In the genomic region with DNA sequence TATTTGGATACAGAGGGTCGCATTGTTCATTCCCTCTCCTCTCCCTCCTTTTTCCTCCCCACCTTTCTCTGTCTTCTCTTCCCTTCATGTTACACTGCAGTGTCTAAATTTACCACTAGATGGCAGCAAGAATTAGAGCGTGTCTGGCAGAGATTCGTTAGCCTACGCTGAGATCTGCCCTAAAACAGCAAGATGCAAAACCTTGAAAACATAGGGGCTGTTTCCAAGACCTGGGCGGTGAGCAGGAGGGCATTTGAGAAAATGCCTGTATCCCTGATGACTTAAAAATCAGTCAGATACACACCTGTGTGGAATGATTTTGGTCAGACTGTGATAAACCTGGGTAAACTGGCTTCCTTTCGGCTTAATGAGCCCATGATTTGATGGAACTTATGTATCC, we compare ENCODE assay signal across 8 cellular contexts.
DNase-seq lines count a peak whose midpoint lies in the region; ATAC-seq, FAIRE-seq and TF ChIP-seq lines count a peak whose summit lies in the region.

No MANE protein-coding gene starts in this region.

- no peak for DNase-seq in activated CD4-positive, CD25-positive, alpha-beta regulatory T cell treated with anti-CD3 and anti-CD28 coated beads, Interleukin-2, amount 50 U/mL, for 72 hours
- DNase-seq in HEK293T (ENCODE audit: extremely low spot score) (peak; percentile 58), NCI-H1105 (lab: John Stamatoyannopoulos, UW) (peak; percentile 72), T follicular helper cell (ENCODE audit: low read depth) (peak; percentile 17), T47D (ENCODE audit: low read depth in 1 of 2, low spot score in 1 of 2) (peak; percentile 15 to 80), kidney (no peak)
- DNase-seq in stimulated activated CD4-positive, alpha-beta T cell treated with anti-CD3 and anti-CD28 coated beads, Interleukin-4, amount 100 ng/mL, for 24 hours, result peak; percentile 53

- no peak overlapping the region for H3K27ac ChIP-seq in kidney (ENCODE audit: low read depth in 2 of 2, low read length in 2 of 2)

- H3K9me3 ChIP-seq in kidney (ENCODE audit: control insufficient read depth in 1 of 2, low read length in 2 of 2), result no peaks in the 10 kb centered on the region

- no peak overlapping the region for H3K4me3 ChIP-seq in kidney (ENCODE audit: low read length in 2 of 2)

- no peak overlapping the region for H3K9ac ChIP-seq in kidney (ENCODE audit: low read length in 2 of 2)

- in situ Hi-C loops in T47D (cut with HindIII; ENCODE audit: low pct_unique_long_range_greater_than_20kb, low sequenced_read_pairs), result no loop called here

- H3K36me3 ChIP-seq in kidney (ENCODE audit: control insufficient read depth in 1 of 2, insufficient read depth in 2 of 2, low read length in 2 of 2), result peaks cover 0 to 13% of the 10 kb centered on the region in 2 donors

- H3K4me1 ChIP-seq in kidney (ENCODE audit: control insufficient read depth in 1 of 2, insufficient read depth in 1 of 2, low read depth in 1 of 2, low read length in 2 of 2), result no peaks in the 10 kb centered on the region

- peak; percentile 62 for FAIRE-seq in kidney (lab: Jason Lieb, UNC)

- peak; percentile 41 to 67 for ATAC-seq in activated CD4-positive, CD25-positive, alpha-beta regulatory T cell treated with anti-CD3 and anti-CD28 coated beads, Interleukin-2, amount 50 U/mL, for 24 hours

- POLR2A ChIA-PET in HEK293T (lab: Yijun Ruan, JAX), result interaction anchor here (1.3 kb wide), 1 partner anchor 430 kb away, joined by 3 read pairs; no protein-coding TSS in a partner anchor

- TF ChIP-seq CTCF in kidney (IDR thresholded peaks at IDR 0.05; ENCODE audit: borderline replicate concordance, extremely low read depth, insufficient read depth), result peak; percentile 80

- CTCF ChIA-PET in HEK293T (lab: Yijun Ruan, JAX), result interaction anchor here (0.6 to 1.3 kb wide), 4 partner anchors 140 to 1057 kb away, joined by 3 to 6 read pairs (median 4); no protein-coding TSS in a partner anchor

- intact Hi-C loops in kidney (cut with DNase I), result no loop called here

TF ChIP-seq in HEK293T, 16 proteins besides CTCF, POLR2A, EP300 and RAD21:
- TF ChIP-seq FOXM1 (IDR thresholded peaks at IDR 0.05; ENCODE audit: borderline replicate concordance), result no peak
- no peak for TF ChIP-seq ARNT (IDR thresholded peaks at IDR 0.05)
- no peak for TF ChIP-seq ZNF384 (IDR thresholded peaks at IDR 0.05)
- TF ChIP-seq FOXA1 (IDR thresholded peaks at IDR 0.05), result no peak
- TF ChIP-seq SUZ12 (IDR thresholded peaks at IDR 0.05), result no peak
- no peak for TF ChIP-seq FOXK2 (IDR thresholded peaks at IDR 0.05)
- no peak for TF ChIP-seq BHLHE40 (IDR thresholded peaks at IDR 0.05; ENCODE audit: borderline replicate concordance)
- no peak for TF ChIP-seq CTBP1 (IDR thresholded peaks at IDR 0.05; ENCODE audit: borderline replicate concordance)
- no peak for TF ChIP-seq LEF1 (IDR thresholded peaks at IDR 0.05; ENCODE audit: borderline replicate concordance)
- TF ChIP-seq ELF4 (IDR thresholded peaks at IDR 0.05), result no peak
- no peak for TF ChIP-seq L3MBTL2 (conservative IDR thresholded peaks at IDR 0.05)
- no peak for TF ChIP-seq TARDBP (IDR thresholded peaks at IDR 0.05)
- TF ChIP-seq, protein P1, sequence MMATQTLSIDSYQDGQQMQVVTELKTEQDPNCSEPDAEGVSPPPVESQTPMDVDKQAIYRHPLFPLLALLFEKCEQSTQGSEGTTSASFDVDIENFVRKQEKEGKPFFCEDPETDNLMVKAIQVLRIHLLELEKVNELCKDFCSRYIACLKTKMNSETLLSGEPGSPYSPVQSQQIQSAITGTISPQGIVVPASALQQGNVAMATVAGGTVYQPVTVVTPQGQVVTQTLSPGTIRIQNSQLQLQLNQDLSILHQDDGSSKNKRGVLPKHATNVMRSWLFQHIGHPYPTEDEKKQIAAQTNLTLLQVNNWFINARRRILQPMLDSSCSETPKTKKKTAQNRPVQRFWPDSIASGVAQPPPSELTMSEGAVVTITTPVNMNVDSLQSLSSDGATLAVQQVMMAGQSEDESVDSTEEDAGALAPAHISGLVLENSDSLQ (IDR thresholded peaks at IDR 0.05), result no peak
- TF ChIP-seq HDGF (IDR thresholded peaks at IDR 0.05; ENCODE audit: borderline replicate concordance), result no peak
- no peak for TF ChIP-seq SP1 (IDR thresholded peaks at IDR 0.05)
- no peak for TF ChIP-seq NFRKB (IDR thresholded peaks at IDR 0.05)
TF ChIP-seq in HEK293T: peak in this region for 0.

Comparison
In these comparisons a context has a peak if more than half of its experiments do, and no peak if none do; other contexts are left out.
1. DNase-seq: peak in HEK293T (single experiment), NCI-H1105 (single experiment), T follicular helper cell (single experiment), T47D (2 of 2) and stimulated activated CD4-positive, alpha-beta T cell treated with anti-CD3 and anti-CD28 coated beads, Interleukin-4, amount 100 ng/mL, for 24 hours (single experiment); none in activated CD4-positive, CD25-positive, alpha-beta regulatory T cell treated with anti-CD3 and anti-CD28 coated beads, Interleukin-2, amount 50 U/mL, for 72 hours (single experiment) and kidney (single experiment).